Comparison of ENCODE assay signal across 15 cellular contexts in genomic region chr6:158376650-158377081, GRCh38.
A peak's percentile ranks its signal among the peaks of the same experiment; 100 is the strongest.
DNase-seq lines count a peak whose midpoint lies in the region; ATAC-seq and TF ChIP-seq lines count a peak whose summit lies in the region.
"Had no signal": no experiment of that assay in that cellular context is flagged by ENCODE, and none has a peak within 500 bp of the region (broad histone marks: within the 10 kb centered on the region; RNA-seq: fewer than 3 reads in every experiment).

No MANE protein-coding gene starts in this region.

- ATAC-seq in right cardiac atrium (peak; percentile 57 to 68), Right ventricle myocardium inferior (no peak), GM21423 (IDR thresholded peaks at IDR 0.05; ENCODE audit: unreplicated experiment) (no peak)

- H3K36me3 ChIP-seq in thyroid gland: no peaks in the 10 kb centered on the region

- 66% methylated on average over 2 of the region's 2 CpGs for WGBS in right cardiac atrium
- 60 to 67% methylated on average over 2 of the region's 2 CpGs for WGBS in thyroid gland, 2 donors

- H3K4me1 ChIP-seq in right cardiac atrium (ENCODE audit: control insufficient read depth, insufficient read depth, low read length) (peaks cover 4% of the 10 kb centered on the region), thyroid gland (peaks cover 13 to 39% of the 10 kb centered on the region in 2 donors)

- no peak for TF ChIP-seq POLR2A in thyroid gland (IDR thresholded peaks at IDR 0.05)

- intact Hi-C loops in right cardiac atrium (cut with DNase I): no loop called here
- intact Hi-C loops in Right ventricle myocardium inferior (cut with DNase I): loop anchor here (10.0 kb wide), 1 partner anchor 68 kb away; no protein-coding TSS in a partner anchor
- intact Hi-C loops in MCF 10A (cut with micrococcal nuclease): no loop called here
- intact Hi-C loops in thyroid gland (cut with DNase I): no loop called here

- peaks cover 64% of the 10 kb centered on the region for H3K4me1 Mint-ChIP-seq in MCF 10A (ENCODE audit: insufficient read depth, unreplicated experiment)
- H3K4me1 Mint-ChIP-seq in type B pancreatic cell (ENCODE audit: unreplicated experiment): no peaks in the 10 kb centered on the region

- POLR2A ChIA-PET in MCF 10A (lab: Yijun Ruan, JAX): interaction anchor here (0.9 to 1.8 kb wide), 2 partner anchors 29 to 143 kb away, joined by 4 to 12 read pairs; no protein-coding TSS in a partner anchor

- H3K9me3 Mint-ChIP-seq in MCF 10A (ENCODE audit: unreplicated experiment) (no peaks in the 10 kb centered on the region), type B pancreatic cell (no peaks in the 10 kb centered on the region)
- H3K9me3 Mint-ChIP-seq: activated T-helper 1 cell treated with anti-CD3 and anti-CD28 coated beads, Interleukin-12 subunit alpha, Interleukin-12 subunit beta, Interleukin-2, Interleukin-4 antibody, amounts not matched to agents 30 ng/mL and 10 ng/mL and 1 ng/mL, durations not matched to agents 14 hours and 24 hours and 36 hours; IgD-negative memory B cell had no signal

- H3K36me3 Mint-ChIP-seq in MCF 10A (ENCODE audit: insufficient read depth, unreplicated experiment) (no peaks in the 10 kb centered on the region), type B pancreatic cell (peaks cover 3% of the 10 kb centered on the region)

- DNase-seq in right cardiac atrium (no peak), Right ventricle myocardium inferior (ENCODE audit: missing footprints) (no peak), MCF 10A (ENCODE audit: unreplicated experiment) (peak; percentile 13), medulla oblongata (ENCODE audit: extremely low spot score) (peak; percentile 60), type B pancreatic cell (ENCODE audit: extremely low spot score, unreplicated experiment) (no peak), thyroid gland (no peak), GM19240 (ENCODE audit: insufficient read length, low spot score) (no peak)
- DNase-seq: activated CD4-positive, alpha-beta T cell treated with anti-CD3 and anti-CD28 coated beads for 48 hours; DMS79; NCI-H1417 treated with DMSO at 0.1 percent for 48 hours; NK-92 treated with Interleukin-12 subunit alpha and Interleukin-12 subunit beta, amount 100 ng/mL, for 24 hours; T-helper 1 cell had no signal

- CTCF ChIA-PET in MCF 10A (lab: Yijun Ruan, JAX): no interaction called here

- H3K27me3 Mint-ChIP-seq in MCF 10A (ENCODE audit: insufficient read depth, unreplicated experiment) (no peaks in the 10 kb centered on the region), type B pancreatic cell (no peaks in the 10 kb centered on the region)
- H3K27me3 Mint-ChIP-seq: IgD-negative memory B cell had no signal

- H3K4me3 Mint-ChIP-seq in MCF 10A (ENCODE audit: unreplicated experiment) (no peak overlapping the region), type B pancreatic cell (no peak overlapping the region)
- H3K4me3 Mint-ChIP-seq: activated T-helper 1 cell treated with anti-CD3 and anti-CD28 coated beads, Interleukin-12 subunit alpha, Interleukin-12 subunit beta, Interleukin-2, Interleukin-4 antibody, amounts not matched to agents 30 ng/mL and 10 ng/mL and 1 ng/mL, durations not matched to agents 14 hours and 24 hours and 36 hours; IgD-negative memory B cell had no signal

- H3K4me3 ChIP-seq in right cardiac atrium (ENCODE audit: low read length) (no peak overlapping the region), thyroid gland (replicated peaks in 1 of 3) (no peak overlapping the region)

- BruUV-seq in MCF 10A (replicated peaks; lab: Mats Ljungman, UMichigan): no TSS peak

- TF ChIP-seq CTCF in MCF 10A (IDR thresholded peaks at IDR 0.05; ENCODE audit: unreplicated experiment) (no peak), type B pancreatic cell (conservative IDR thresholded peaks at IDR 0.05) (no peak), thyroid gland (IDR thresholded peaks at IDR 0.05) (no peak)

- no peak overlapping the region for H3K27ac ChIP-seq in right cardiac atrium (ENCODE audit: low read length)
- peak overlapping the region in 1 of 3 donors; percentile 4 for H3K27ac ChIP-seq in thyroid gland

- H3K9me3 ChIP-seq in right cardiac atrium (ENCODE audit: control insufficient read depth, low read length) (no peaks in the 10 kb centered on the region), thyroid gland (no peaks in the 10 kb centered on the region)

- H3K27ac Mint-ChIP-seq in MCF 10A (ENCODE audit: low read depth, unreplicated experiment) (peak overlapping the region; percentile 87), type B pancreatic cell (peak overlapping the region; percentile 68)
- H3K27ac Mint-ChIP-seq: activated T-helper 1 cell treated with anti-CD3 and anti-CD28 coated beads, Interleukin-12 subunit alpha, Interleukin-12 subunit beta, Interleukin-2, Interleukin-4 antibody, amounts not matched to agents 30 ng/mL and 10 ng/mL and 1 ng/mL, durations not matched to agents 14 hours and 24 hours and 36 hours had no signal

- H3K27me3 ChIP-seq in right cardiac atrium (ENCODE audit: control insufficient read depth, insufficient read depth): no peaks in the 10 kb centered on the region
- no peaks in the 10 kb centered on the region for H3K27me3 ChIP-seq in thyroid gland

Comparison
In these comparisons a context has a peak if more than half of its experiments do, and no peak if none do; other contexts are left out.
1. ATAC-seq: peak in right cardiac atrium (2 of 2); none in Right ventricle myocardium inferior (single experiment) and GM21423 (single experiment).
2. DNase-seq: peak in MCF 10A (single experiment) and medulla oblongata (single experiment); none in right cardiac atrium (0 of 3), Right ventricle myocardium inferior (single experiment), type B pancreatic cell (single experiment), thyroid gland (0 of 2) and GM19240 (single experiment).